ENCODE assay signal across 17 cellular contexts in genomic region chr3:79367066-79367465, GRCh38.
DNase-seq lines count a peak whose midpoint lies in the region; ATAC-seq and TF ChIP-seq lines count a peak whose summit lies in the region.
"Had no signal": no experiment of that assay in that cellular context is flagged by ENCODE, and none has a peak within 500 bp of the region (broad histone marks: within the 10 kb centered on the region; RNA-seq: fewer than 3 reads in every experiment).

No MANE protein-coding gene starts in this region.

- no peak overlapping the region for H3K4me3 Mint-ChIP-seq in T-helper 17 cell
- no peak overlapping the region for H3K4me3 Mint-ChIP-seq in activated naive CD4-positive, alpha-beta T cell treated with anti-CD3 and anti-CD28 coated beads, Interleukin-2, amount 10 ng/mL, durations not matched to agents 7 days and 5 days
- H3K4me3 Mint-ChIP-seq: B cell; immature natural killer cell; stimulated activated effector memory CD8-positive, alpha-beta T cell treated with anti-CD3 and anti-CD28 coated beads, Interleukin-12 subunit alpha, Interleukin-12 subunit beta, amount 100 ng/mL, for 72 hours had no signal

- POLR2A ChIA-PET in BJ (lab: Charles Lee): no interaction called here

- H3K27me3 ChIP-seq in BJ (ENCODE audit: control insufficient read depth, insufficient read depth, low read length) (no peaks in the 10 kb centered on the region), MG63 (no peaks in the 10 kb centered on the region)
- H3K27me3 ChIP-seq: upper lobe of left lung had no signal

- no peaks in the 10 kb centered on the region for H3K27me3 Mint-ChIP-seq in T-helper 17 cell
- H3K27me3 Mint-ChIP-seq in activated naive CD4-positive, alpha-beta T cell treated with anti-CD3 and anti-CD28 coated beads, Interleukin-2, amount 10 ng/mL, durations not matched to agents 7 days and 5 days: no peaks in the 10 kb centered on the region
- H3K27me3 Mint-ChIP-seq: B cell had no signal

- CTCF ChIA-PET in BJ (lab: Yijun Ruan, JAX): interaction anchor here (0.7 to 10.0 kb wide), 2 partner anchors 112 to 281 kb away, joined by 3 to 121 read pairs; no protein-coding TSS in a partner anchor
- CTCF ChIA-PET in activated naive CD4-positive, alpha-beta T cell treated with anti-CD3 and anti-CD28 coated beads, Interleukin-2, amount 10 ng/mL, durations not matched to agents 7 days and 5 days (lab: Charles Lee): no interaction called here

- H3K4me3 ChIP-seq in BJ (ENCODE audit: low read depth, low read length): no peak overlapping the region
- no peak overlapping the region for H3K4me3 ChIP-seq in MG63
- no peak overlapping the region for H3K4me3 ChIP-seq in choroid plexus epithelial cell (ENCODE audit: low read depth, low read length)
- H3K4me3 ChIP-seq: body of pancreas, HAP-1, upper lobe of left lung had no signal

- no peaks in the 10 kb centered on the region for H3K9me3 ChIP-seq in MG63
- no peaks in the 10 kb centered on the region for H3K9me3 ChIP-seq in T-helper 17 cell (ENCODE audit: control insufficient read depth, low read length, poor library complexity, severe bottlenecking)
- H3K9me3 ChIP-seq: body of pancreas, HAP-1, upper lobe of left lung had no signal

- DNase-seq in BJ (ENCODE audit: low read depth) (peak; percentile 30), MG63 (peak; percentile 5), choroid plexus epithelial cell (ENCODE audit: low read depth) (peak; percentile 71), kidney tubule cell (ENCODE audit: low spot score) (peak; percentile 83), DMS53 treated with DMSO at 0.1 percent for 48 hours (lab: John Stamatoyannopoulos, UW; ENCODE audit: unreplicated experiment) (no peak), T-helper 17 cell (no peak)
- DNase-seq in activated naive CD4-positive, alpha-beta T cell treated with anti-CD3 and anti-CD28 coated beads, Interleukin-2, amount 10 ng/mL, durations not matched to agents 7 days and 5 days: no peak
- DNase-seq: activated gamma-delta T cell, body of pancreas, immature natural killer cell, mesendoderm, NCI-H510A treated with DMSO at 0.1 percent for 48 hours, upper lobe of left lung had no signal

- no peak for ATAC-seq in T-helper 17 cell
- ATAC-seq in HG03097 (IDR thresholded peaks at IDR 0.05; ENCODE audit: low FRiP score, unreplicated experiment): no peak
- ATAC-seq: body of pancreas; stimulated activated effector memory CD8-positive, alpha-beta T cell treated with anti-CD3 and anti-CD28 coated beads, Interleukin-12 subunit alpha, Interleukin-12 subunit beta, amount 100 ng/mL, for 72 hours had no signal

- no peak overlapping the region for H3K27ac Mint-ChIP-seq in T-helper 17 cell
- no peak overlapping the region for H3K27ac Mint-ChIP-seq in activated naive CD4-positive, alpha-beta T cell treated with anti-CD3 and anti-CD28 coated beads, Interleukin-2, amount 10 ng/mL, durations not matched to agents 7 days and 5 days
- H3K27ac Mint-ChIP-seq: B cell; immature natural killer cell; stimulated activated effector memory CD8-positive, alpha-beta T cell treated with anti-CD3 and anti-CD28 coated beads, Interleukin-12 subunit alpha, Interleukin-12 subunit beta, amount 100 ng/mL, for 72 hours had no signal

- TF ChIP-seq CTCF in BJ (IDR thresholded peaks at IDR 0.05; ENCODE audit: insufficient read depth, low read depth, low read length) (no peak), choroid plexus epithelial cell (conservative IDR thresholded peaks at IDR 0.05; ENCODE audit: low read depth, low read length) (no peak)

- no peaks in the 10 kb centered on the region for H3K36me3 Mint-ChIP-seq in T-helper 17 cell (ENCODE audit: low read depth)
- no peaks in the 10 kb centered on the region for H3K36me3 Mint-ChIP-seq in activated naive CD4-positive, alpha-beta T cell treated with anti-CD3 and anti-CD28 coated beads, Interleukin-2, amount 10 ng/mL, durations not matched to agents 7 days and 5 days
- H3K36me3 Mint-ChIP-seq: immature natural killer cell; stimulated activated effector memory CD8-positive, alpha-beta T cell treated with anti-CD3 and anti-CD28 coated beads, Interleukin-12 subunit alpha, Interleukin-12 subunit beta, amount 100 ng/mL, for 72 hours had no signal

- no peaks in the 10 kb centered on the region for H3K4me1 Mint-ChIP-seq in T-helper 17 cell
- no peaks in the 10 kb centered on the region for H3K4me1 Mint-ChIP-seq in activated naive CD4-positive, alpha-beta T cell treated with anti-CD3 and anti-CD28 coated beads, Interleukin-2, amount 10 ng/mL, durations not matched to agents 7 days and 5 days
- H3K4me1 Mint-ChIP-seq: B cell; immature natural killer cell; stimulated activated effector memory CD8-positive, alpha-beta T cell treated with anti-CD3 and anti-CD28 coated beads, Interleukin-12 subunit alpha, Interleukin-12 subunit beta, amount 100 ng/mL, for 72 hours had no signal

- peaks cover 4% of the 10 kb centered on the region for H3K9me3 Mint-ChIP-seq in activated naive CD4-positive, alpha-beta T cell treated with anti-CD3 and anti-CD28 coated beads, Interleukin-2, amount 10 ng/mL, durations not matched to agents 7 days and 5 days

- H3K36me3 ChIP-seq in BJ (ENCODE audit: control insufficient read depth, insufficient read depth, low read length) (no peaks in the 10 kb centered on the region), MG63 (no peaks in the 10 kb centered on the region)
- H3K36me3 ChIP-seq: HAP-1, upper lobe of left lung had no signal

Comparison
In these comparisons a context has a peak if more than half of its experiments do, and no peak if none do; other contexts are left out.
1. DNase-seq: peak in BJ (single experiment), MG63 (single experiment), choroid plexus epithelial cell (single experiment) and kidney tubule cell (single experiment); none in DMS53 treated with DMSO at 0.1 percent for 48 hours (single experiment), T-helper 17 cell (0 of 3) and activated naive CD4-positive, alpha-beta T cell treated with anti-CD3 and anti-CD28 coated beads, Interleukin-2, amount 10 ng/mL, durations not matched to agents 7 days and 5 days (single experiment).